Comparison of ENCODE assay signal across 23 cellular contexts in genomic region chr2:124559236-124559635, GRCh38.
"Had no signal": no experiment of that assay in that cellular context is flagged by ENCODE, and none has a peak within 500 bp of the region (broad histone marks: within the 10 kb centered on the region; RNA-seq: fewer than 3 reads in every experiment).

No MANE protein-coding gene starts in this region.

- H3K36me3 Mint-ChIP-seq: activated naive CD4-positive, alpha-beta T cell treated with anti-CD3 and anti-CD28 coated beads, Interleukin-2, amount 10 ng/mL, durations not matched to agents 7 days and 5 days; activated naive CD8-positive, alpha-beta T cell treated with anti-CD3 and anti-CD28 coated beads, Interleukin-2, amount 10 ng/mL, durations not matched to agents 7 days and 5 days; brain; WTC11 had no signal

- H3K27me3 Mint-ChIP-seq: activated CD4-positive, alpha-beta memory T cell treated with anti-CD3 and anti-CD28 coated beads, Interleukin-2, amount 10 ng/mL, durations not matched to agents 7 days and 5 days; activated CD4-positive, alpha-beta T cell treated with anti-CD3 and anti-CD28 coated beads, Interleukin-2, amount 10 ng/mL, durations not matched to agents 7 days and 5 days; activated naive CD4-positive, alpha-beta T cell treated with anti-CD3 and anti-CD28 coated beads, Interleukin-2, amount 10 ng/mL, durations not matched to agents 7 days and 5 days; activated naive CD8-positive, alpha-beta T cell treated with anti-CD3 and anti-CD28 coated beads, Interleukin-2, amount 10 ng/mL, durations not matched to agents 7 days and 5 days; activated T-cell treated with anti-CD3 and anti-CD28 coated beads, Interleukin-2, amount 50 U/mL, for 24 hours had no signal

- DNase-seq: activated CD4-positive, alpha-beta memory T cell treated with anti-CD3 and anti-CD28 coated beads, Interleukin-2, amount 10 ng/mL, durations not matched to agents 7 days and 5 days; activated CD4-positive, alpha-beta T cell treated with anti-CD3 and anti-CD28 coated beads for 1 hour; activated CD4-positive, alpha-beta T cell treated with anti-CD3 and anti-CD28 coated beads for 4 hours; activated CD4-positive, alpha-beta T cell treated with anti-CD3 and anti-CD28 coated beads, Interleukin-2, amount 10 ng/mL, durations not matched to agents 7 days and 5 days; activated CD4-positive, alpha-beta T cell treated with anti-CD3 and anti-CD28 coated beads, Interleukin-2, amount 50 U/mL, for 4 hours; activated CD8-positive, alpha-beta memory T cell treated with anti-CD3 and anti-CD28 coated beads, Interleukin-2, amount 50 U/mL, for 48 hours; activated gamma-delta T cell; activated naive CD4-positive, alpha-beta T cell; activated naive CD4-positive, alpha-beta T cell treated with anti-CD3 and anti-CD28 coated beads, Interleukin-2, amount 10 ng/mL, durations not matched to agents 7 days and 5 days; activated naive CD8-positive, alpha-beta T cell treated with anti-CD3 and anti-CD28 coated beads, Interleukin-2, amount 10 ng/mL, durations not matched to agents 7 days and 5 days; activated T-cell treated with anti-CD3 and anti-CD28 coated beads for 4 hours; activated T-cell treated with anti-CD3 and anti-CD28 coated beads, Interleukin-2, amount 50 U/mL, for 24 hours; activated T-cell treated with anti-CD3 and anti-CD28 coated beads, Interleukin-2, amount 50 U/mL, for 72 hours; central memory CD4-positive, alpha-beta T cell; cerebellar nuclear complex; colonic mucosa; effector CD8-positive, alpha-beta T cell; esophagus squamous epithelium; foreskin melanocyte; T-helper 2 cell had no signal

- H3K4me1 Mint-ChIP-seq: activated CD4-positive, alpha-beta memory T cell treated with anti-CD3 and anti-CD28 coated beads, Interleukin-2, amount 10 ng/mL, durations not matched to agents 7 days and 5 days; activated CD4-positive, alpha-beta T cell treated with anti-CD3 and anti-CD28 coated beads, Interleukin-2, amount 10 ng/mL, durations not matched to agents 7 days and 5 days; activated naive CD4-positive, alpha-beta T cell treated with anti-CD3 and anti-CD28 coated beads, Interleukin-2, amount 10 ng/mL, durations not matched to agents 7 days and 5 days; activated naive CD8-positive, alpha-beta T cell treated with anti-CD3 and anti-CD28 coated beads, Interleukin-2, amount 10 ng/mL, durations not matched to agents 7 days and 5 days had no signal

- H3K4me3 Mint-ChIP-seq: activated CD4-positive, alpha-beta memory T cell treated with anti-CD3 and anti-CD28 coated beads, Interleukin-2, amount 10 ng/mL, durations not matched to agents 7 days and 5 days; activated CD4-positive, alpha-beta T cell treated with anti-CD3 and anti-CD28 coated beads, Interleukin-2, amount 10 ng/mL, durations not matched to agents 7 days and 5 days; activated naive CD4-positive, alpha-beta T cell treated with anti-CD3 and anti-CD28 coated beads, Interleukin-2, amount 10 ng/mL, durations not matched to agents 7 days and 5 days; activated naive CD8-positive, alpha-beta T cell treated with anti-CD3 and anti-CD28 coated beads, Interleukin-2, amount 10 ng/mL, durations not matched to agents 7 days and 5 days; activated T-cell treated with anti-CD3 and anti-CD28 coated beads, Interleukin-2, amount 50 U/mL, for 24 hours; activated T-cell treated with anti-CD3 and anti-CD28 coated beads, Interleukin-2, amount 50 U/mL, for 72 hours; brain; WTC11 had no signal

- H3K9me3 Mint-ChIP-seq: activated naive CD4-positive, alpha-beta T cell treated with anti-CD3 and anti-CD28 coated beads, Interleukin-2, amount 10 ng/mL, durations not matched to agents 7 days and 5 days had no signal

- H3K27ac Mint-ChIP-seq: activated CD4-positive, alpha-beta memory T cell treated with anti-CD3 and anti-CD28 coated beads, Interleukin-2, amount 10 ng/mL, durations not matched to agents 7 days and 5 days; activated CD4-positive, alpha-beta T cell treated with anti-CD3 and anti-CD28 coated beads, Interleukin-2, amount 10 ng/mL, durations not matched to agents 7 days and 5 days; activated naive CD4-positive, alpha-beta T cell treated with anti-CD3 and anti-CD28 coated beads, Interleukin-2, amount 10 ng/mL, durations not matched to agents 7 days and 5 days; activated naive CD4-positive, alpha-beta T cell treated with anti-CD3 and anti-CD28 coated beads, Interleukin-2, amount 50 U/mL, for 72 hours; activated naive CD8-positive, alpha-beta T cell treated with anti-CD3 and anti-CD28 coated beads, Interleukin-2, amount 10 ng/mL, durations not matched to agents 7 days and 5 days; activated T-cell treated with anti-CD3 and anti-CD28 coated beads, Interleukin-2, amount 50 U/mL, for 24 hours; activated T-cell treated with anti-CD3 and anti-CD28 coated beads, Interleukin-2, amount 50 U/mL, for 72 hours; brain; WTC11 had no signal
